1 cellular context compared by ENCODE assay signal in the genomic region with DNA sequence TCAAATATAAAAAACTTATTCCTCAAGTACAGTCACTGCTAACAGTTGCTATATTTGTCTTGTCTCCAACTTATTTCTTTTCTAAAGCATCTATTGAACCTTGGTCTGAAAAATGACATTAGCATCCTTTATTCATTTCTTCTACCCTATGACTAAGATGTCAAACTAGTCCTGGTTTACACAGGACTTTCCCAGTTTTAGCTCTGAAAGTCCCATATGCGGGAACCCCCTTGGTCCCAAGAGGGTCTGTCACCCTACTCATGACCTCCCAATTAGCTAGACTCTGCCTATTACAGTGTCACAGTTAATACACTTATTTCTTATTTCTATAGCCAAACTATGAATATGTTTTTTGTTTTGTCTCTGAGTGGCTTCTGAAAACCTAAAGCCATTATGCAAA.
TF ChIP-seq lines count a peak whose summit lies in the region.

No MANE protein-coding gene starts in this region.

TF ChIP-seq in GM12878, 131 proteins besides CTCF, POLR2A, EP300 and RAD21 (continued from another document and continues in another):
- TF ChIP-seq, protein P1, sequence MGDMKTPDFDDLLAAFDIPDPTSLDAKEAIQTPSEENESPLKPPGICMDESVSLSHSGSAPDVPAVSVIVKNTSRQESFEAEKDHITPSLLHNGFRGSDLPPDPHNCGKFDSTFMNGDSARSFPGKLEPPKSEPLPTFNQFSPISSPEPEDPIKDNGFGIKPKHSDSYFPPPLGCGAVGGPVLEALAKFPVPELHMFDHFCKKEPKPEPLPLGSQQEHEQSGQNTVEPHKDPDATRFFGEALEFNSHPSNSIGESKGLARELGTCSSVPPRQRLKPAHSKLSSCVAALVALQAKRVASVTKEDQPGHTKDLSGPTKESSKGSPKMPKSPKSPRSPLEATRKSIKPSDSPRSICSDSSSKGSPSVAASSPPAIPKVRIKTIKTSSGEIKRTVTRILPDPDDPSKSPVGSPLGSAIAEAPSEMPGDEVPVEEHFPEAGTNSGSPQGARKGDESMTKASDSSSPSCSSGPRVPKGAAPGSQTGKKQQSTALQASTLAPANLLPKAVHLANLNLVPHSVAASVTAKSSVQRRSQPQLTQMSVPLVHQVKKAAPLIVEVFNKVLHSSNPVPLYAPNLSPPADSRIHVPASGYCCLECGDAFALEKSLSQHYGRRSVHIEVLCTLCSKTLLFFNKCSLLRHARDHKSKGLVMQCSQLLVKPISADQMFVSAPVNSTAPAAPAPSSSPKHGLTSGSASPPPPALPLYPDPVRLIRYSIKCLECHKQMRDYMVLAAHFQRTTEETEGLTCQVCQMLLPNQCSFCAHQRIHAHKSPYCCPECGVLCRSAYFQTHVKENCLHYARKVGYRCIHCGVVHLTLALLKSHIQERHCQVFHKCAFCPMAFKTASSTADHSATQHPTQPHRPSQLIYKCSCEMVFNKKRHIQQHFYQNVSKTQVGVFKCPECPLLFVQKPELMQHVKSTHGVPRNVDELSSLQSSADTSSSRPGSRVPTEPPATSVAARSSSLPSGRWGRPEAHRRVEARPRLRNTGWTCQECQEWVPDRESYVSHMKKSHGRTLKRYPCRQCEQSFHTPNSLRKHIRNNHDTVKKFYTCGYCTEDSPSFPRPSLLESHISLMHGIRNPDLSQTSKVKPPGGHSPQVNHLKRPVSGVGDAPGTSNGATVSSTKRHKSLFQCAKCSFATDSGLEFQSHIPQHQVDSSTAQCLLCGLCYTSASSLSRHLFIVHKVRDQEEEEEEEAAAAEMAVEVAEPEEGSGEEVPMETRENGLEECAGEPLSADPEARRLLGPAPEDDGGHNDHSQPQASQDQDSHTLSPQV (IDR thresholded peaks at IDR 0.05) = no peak
- peak; percentile 95 for TF ChIP-seq MEF2B (IDR thresholded peaks at IDR 0.05; ENCODE audit: partially characterized antibody, poor library complexity, severe bottlenecking)
- TF ChIP-seq, protein P2, sequence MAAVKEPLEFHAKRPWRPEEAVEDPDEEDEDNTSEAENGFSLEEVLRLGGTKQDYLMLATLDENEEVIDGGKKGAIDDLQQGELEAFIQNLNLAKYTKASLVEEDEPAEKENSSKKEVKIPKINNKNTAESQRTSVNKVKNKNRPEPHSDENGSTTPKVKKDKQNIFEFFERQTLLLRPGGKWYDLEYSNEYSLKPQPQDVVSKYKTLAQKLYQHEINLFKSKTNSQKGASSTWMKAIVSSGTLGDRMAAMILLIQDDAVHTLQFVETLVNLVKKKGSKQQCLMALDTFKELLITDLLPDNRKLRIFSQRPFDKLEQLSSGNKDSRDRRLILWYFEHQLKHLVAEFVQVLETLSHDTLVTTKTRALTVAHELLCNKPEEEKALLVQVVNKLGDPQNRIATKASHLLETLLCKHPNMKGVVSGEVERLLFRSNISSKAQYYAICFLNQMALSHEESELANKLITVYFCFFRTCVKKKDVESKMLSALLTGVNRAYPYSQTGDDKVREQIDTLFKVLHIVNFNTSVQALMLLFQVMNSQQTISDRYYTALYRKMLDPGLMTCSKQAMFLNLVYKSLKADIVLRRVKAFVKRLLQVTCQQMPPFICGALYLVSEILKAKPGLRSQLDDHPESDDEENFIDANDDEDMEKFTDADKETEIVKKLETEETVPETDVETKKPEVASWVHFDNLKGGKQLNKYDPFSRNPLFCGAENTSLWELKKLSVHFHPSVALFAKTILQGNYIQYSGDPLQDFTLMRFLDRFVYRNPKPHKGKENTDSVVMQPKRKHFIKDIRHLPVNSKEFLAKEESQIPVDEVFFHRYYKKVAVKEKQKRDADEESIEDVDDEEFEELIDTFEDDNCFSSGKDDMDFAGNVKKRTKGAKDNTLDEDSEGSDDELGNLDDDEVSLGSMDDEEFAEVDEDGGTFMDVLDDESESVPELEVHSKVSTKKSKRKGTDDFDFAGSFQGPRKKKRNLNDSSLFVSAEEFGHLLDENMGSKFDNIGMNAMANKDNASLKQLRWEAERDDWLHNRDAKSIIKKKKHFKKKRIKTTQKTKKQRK (IDR thresholded peaks at IDR 0.05; ENCODE audit: low read depth, low read length) = no peak
- peak; percentile 90 for TF ChIP-seq NR2F1 (conservative IDR thresholded peaks at IDR 0.05)
- TF ChIP-seq, protein P3, sequence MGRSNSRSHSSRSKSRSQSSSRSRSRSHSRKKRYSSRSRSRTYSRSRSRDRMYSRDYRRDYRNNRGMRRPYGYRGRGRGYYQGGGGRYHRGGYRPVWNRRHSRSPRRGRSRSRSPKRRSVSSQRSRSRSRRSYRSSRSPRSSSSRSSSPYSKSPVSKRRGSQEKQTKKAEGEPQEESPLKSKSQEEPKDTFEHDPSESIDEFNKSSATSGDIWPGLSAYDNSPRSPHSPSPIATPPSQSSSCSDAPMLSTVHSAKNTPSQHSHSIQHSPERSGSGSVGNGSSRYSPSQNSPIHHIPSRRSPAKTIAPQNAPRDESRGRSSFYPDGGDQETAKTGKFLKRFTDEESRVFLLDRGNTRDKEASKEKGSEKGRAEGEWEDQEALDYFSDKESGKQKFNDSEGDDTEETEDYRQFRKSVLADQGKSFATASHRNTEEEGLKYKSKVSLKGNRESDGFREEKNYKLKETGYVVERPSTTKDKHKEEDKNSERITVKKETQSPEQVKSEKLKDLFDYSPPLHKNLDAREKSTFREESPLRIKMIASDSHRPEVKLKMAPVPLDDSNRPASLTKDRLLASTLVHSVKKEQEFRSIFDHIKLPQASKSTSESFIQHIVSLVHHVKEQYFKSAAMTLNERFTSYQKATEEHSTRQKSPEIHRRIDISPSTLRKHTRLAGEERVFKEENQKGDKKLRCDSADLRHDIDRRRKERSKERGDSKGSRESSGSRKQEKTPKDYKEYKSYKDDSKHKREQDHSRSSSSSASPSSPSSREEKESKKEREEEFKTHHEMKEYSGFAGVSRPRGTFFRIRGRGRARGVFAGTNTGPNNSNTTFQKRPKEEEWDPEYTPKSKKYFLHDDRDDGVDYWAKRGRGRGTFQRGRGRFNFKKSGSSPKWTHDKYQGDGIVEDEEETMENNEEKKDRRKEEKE (IDR thresholded peaks at IDR 0.05) = no peak
- TF ChIP-seq, protein P4, sequence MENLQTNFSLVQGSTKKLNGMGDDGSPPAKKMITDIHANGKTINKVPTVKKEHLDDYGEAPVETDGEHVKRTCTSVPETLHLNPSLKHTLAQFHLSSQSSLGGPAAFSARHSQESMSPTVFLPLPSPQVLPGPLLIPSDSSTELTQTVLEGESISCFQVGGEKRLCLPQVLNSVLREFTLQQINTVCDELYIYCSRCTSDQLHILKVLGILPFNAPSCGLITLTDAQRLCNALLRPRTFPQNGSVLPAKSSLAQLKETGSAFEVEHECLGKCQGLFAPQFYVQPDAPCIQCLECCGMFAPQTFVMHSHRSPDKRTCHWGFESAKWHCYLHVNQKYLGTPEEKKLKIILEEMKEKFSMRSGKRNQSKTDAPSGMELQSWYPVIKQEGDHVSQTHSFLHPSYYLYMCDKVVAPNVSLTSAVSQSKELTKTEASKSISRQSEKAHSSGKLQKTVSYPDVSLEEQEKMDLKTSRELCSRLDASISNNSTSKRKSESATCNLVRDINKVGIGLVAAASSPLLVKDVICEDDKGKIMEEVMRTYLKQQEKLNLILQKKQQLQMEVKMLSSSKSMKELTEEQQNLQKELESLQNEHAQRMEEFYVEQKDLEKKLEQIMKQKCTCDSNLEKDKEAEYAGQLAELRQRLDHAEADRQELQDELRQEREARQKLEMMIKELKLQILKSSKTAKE (IDR thresholded peaks at IDR 0.05; ENCODE audit: low read depth, poor library complexity, severe bottlenecking) = peak; percentile 98
- TF ChIP-seq, protein P5, sequence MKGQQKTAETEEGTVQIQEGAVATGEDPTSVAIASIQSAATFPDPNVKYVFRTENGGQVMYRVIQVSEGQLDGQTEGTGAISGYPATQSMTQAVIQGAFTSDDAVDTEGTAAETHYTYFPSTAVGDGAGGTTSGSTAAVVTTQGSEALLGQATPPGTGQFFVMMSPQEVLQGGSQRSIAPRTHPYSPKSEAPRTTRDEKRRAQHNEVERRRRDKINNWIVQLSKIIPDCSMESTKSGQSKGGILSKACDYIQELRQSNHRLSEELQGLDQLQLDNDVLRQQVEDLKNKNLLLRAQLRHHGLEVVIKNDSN (IDR thresholded peaks at IDR 0.05; ENCODE audit: borderline replicate concordance, extremely low read length, insufficient read depth, low read depth, low read length) = no peak
- TF ChIP-seq RELA (IDR thresholded peaks at IDR 0.05; ENCODE audit: borderline replicate concordance, partially characterized antibody) = peak; percentile 96
- TF ChIP-seq NFYA (IDR thresholded peaks at IDR 0.05; ENCODE audit: borderline replicate concordance, low read depth, low read length) = no peak
- TF ChIP-seq PAX8 (IDR thresholded peaks at IDR 0.05) = no peak
- TF ChIP-seq ZNF384 (IDR thresholded peaks at IDR 0.05; ENCODE audit: borderline replicate concordance, low read depth, low read length) = no peak
- TF ChIP-seq ETV6 (conservative IDR thresholded peaks at IDR 0.05 in 1 of 2, IDR thresholded peaks at IDR 0.05 in 1 of 2; ENCODE audit: borderline replicate concordance in 1 of 2, low read depth in 1 of 2) = no peak
- TF ChIP-seq, protein P6, sequence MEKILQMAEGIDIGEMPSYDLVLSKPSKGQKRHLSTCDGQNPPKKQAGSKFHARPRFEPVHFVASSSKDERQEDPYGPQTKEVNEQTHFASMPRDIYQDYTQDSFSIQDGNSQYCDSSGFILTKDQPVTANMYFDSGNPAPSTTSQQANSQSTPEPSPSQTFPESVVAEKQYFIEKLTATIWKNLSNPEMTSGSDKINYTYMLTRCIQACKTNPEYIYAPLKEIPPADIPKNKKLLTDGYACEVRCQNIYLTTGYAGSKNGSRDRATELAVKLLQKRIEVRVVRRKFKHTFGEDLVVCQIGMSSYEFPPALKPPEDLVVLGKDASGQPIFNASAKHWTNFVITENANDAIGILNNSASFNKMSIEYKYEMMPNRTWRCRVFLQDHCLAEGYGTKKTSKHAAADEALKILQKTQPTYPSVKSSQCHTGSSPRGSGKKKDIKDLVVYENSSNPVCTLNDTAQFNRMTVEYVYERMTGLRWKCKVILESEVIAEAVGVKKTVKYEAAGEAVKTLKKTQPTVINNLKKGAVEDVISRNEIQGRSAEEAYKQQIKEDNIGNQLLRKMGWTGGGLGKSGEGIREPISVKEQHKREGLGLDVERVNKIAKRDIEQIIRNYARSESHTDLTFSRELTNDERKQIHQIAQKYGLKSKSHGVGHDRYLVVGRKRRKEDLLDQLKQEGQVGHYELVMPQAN (conservative IDR thresholded peaks at IDR 0.05) = no peak
- TF ChIP-seq BACH1 (IDR thresholded peaks at IDR 0.05; ENCODE audit: borderline replicate concordance) = no peak
- TF ChIP-seq, protein P7, sequence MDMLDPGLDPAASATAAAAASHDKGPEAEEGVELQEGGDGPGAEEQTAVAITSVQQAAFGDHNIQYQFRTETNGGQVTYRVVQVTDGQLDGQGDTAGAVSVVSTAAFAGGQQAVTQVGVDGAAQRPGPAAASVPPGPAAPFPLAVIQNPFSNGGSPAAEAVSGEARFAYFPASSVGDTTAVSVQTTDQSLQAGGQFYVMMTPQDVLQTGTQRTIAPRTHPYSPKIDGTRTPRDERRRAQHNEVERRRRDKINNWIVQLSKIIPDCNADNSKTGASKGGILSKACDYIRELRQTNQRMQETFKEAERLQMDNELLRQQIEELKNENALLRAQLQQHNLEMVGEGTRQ (IDR thresholded peaks at IDR 0.05; ENCODE audit: borderline replicate concordance, low read depth, low read length) = no peak
- TF ChIP-seq BHLHE40 (IDR thresholded peaks at IDR 0.05; ENCODE audit: borderline replicate concordance in 1 of 2, low read depth in 2 of 2, low read length in 1 of 2) = no peak
- TF ChIP-seq TBL1XR1 (IDR thresholded peaks at IDR 0.05; ENCODE audit: low read depth, low read length) = peak; percentile 55; the same call in 1 of the 2 replicates
- TF ChIP-seq, protein P8, sequence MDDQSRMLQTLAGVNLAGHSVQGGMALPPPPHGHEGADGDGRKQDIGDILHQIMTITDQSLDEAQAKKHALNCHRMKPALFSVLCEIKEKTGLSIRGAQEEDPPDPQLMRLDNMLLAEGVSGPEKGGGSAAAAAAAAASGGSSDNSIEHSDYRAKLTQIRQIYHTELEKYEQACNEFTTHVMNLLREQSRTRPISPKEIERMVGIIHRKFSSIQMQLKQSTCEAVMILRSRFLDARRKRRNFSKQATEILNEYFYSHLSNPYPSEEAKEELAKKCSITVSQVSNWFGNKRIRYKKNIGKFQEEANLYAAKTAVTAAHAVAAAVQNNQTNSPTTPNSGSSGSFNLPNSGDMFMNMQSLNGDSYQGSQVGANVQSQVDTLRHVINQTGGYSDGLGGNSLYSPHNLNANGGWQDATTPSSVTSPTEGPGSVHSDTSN (IDR thresholded peaks at IDR 0.05; ENCODE audit: insufficient replicate concordance, low read depth, low read length) = no peak
- TF ChIP-seq NR2C2 (IDR thresholded peaks at IDR 0.05; ENCODE audit: borderline replicate concordance, control insufficient read depth, insufficient read length, low read depth) = no peak
- TF ChIP-seq, protein P9, sequence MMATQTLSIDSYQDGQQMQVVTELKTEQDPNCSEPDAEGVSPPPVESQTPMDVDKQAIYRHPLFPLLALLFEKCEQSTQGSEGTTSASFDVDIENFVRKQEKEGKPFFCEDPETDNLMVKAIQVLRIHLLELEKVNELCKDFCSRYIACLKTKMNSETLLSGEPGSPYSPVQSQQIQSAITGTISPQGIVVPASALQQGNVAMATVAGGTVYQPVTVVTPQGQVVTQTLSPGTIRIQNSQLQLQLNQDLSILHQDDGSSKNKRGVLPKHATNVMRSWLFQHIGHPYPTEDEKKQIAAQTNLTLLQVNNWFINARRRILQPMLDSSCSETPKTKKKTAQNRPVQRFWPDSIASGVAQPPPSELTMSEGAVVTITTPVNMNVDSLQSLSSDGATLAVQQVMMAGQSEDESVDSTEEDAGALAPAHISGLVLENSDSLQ (IDR thresholded peaks at IDR 0.05) = no peak
- no peak for TF ChIP-seq YBX1 (IDR thresholded peaks at IDR 0.05)
- TF ChIP-seq, protein P10, sequence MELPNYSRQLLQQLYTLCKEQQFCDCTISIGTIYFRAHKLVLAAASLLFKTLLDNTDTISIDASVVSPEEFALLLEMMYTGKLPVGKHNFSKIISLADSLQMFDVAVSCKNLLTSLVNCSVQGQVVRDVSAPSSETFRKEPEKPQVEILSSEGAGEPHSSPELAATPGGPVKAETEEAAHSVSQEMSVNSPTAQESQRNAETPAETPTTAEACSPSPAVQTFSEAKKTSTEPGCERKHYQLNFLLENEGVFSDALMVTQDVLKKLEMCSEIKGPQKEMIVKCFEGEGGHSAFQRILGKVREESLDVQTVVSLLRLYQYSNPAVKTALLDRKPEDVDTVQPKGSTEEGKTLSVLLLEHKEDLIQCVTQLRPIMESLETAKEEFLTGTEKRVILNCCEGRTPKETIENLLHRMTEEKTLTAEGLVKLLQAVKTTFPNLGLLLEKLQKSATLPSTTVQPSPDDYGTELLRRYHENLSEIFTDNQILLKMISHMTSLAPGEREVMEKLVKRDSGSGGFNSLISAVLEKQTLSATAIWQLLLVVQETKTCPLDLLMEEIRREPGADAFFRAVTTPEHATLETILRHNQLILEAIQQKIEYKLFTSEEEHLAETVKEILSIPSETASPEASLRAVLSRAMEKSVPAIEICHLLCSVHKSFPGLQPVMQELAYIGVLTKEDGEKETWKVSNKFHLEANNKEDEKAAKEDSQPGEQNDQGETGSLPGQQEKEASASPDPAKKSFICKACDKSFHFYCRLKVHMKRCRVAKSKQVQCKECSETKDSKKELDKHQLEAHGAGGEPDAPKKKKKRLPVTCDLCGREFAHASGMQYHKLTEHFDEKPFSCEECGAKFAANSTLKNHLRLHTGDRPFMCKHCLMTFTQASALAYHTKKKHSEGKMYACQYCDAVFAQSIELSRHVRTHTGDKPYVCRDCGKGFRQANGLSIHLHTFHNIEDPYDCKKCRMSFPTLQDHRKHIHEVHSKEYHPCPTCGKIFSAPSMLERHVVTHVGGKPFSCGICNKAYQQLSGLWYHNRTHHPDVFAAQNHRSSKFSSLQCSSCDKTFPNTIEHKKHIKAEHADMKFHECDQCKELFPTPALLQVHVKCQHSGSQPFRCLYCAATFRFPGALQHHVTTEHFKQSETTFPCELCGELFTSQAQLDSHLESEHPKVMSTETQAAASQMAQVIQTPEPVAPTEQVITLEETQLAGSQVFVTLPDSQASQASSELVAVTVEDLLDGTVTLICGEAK (IDR thresholded peaks at IDR 0.05; ENCODE audit: borderline replicate concordance) = no peak
- peak; percentile 71 for TF ChIP-seq CREM (IDR thresholded peaks at IDR 0.05; ENCODE audit: low read depth)
- peak; percentile 55 to 72 for TF ChIP-seq IKZF2 (IDR thresholded peaks at IDR 0.05)
- TF ChIP-seq TAF1 (IDR thresholded peaks at IDR 0.05; ENCODE audit: borderline replicate concordance, low read depth, low read length) = no peak
- TF ChIP-seq JUND (IDR thresholded peaks at IDR 0.05; ENCODE audit: low read depth, low read length) = no peak
- no peak for TF ChIP-seq BRCA1 (IDR thresholded peaks at IDR 0.05; ENCODE audit: low read depth, low read length)
